8 cellular contexts compared by ENCODE assay signal in genomic region chr4:85747871-85748491, GRCh38.
A peak's percentile ranks its signal among the peaks of the same experiment; 100 is the strongest.
DNase-seq lines count a peak whose midpoint lies in the region; ATAC-seq and TF ChIP-seq lines count a peak whose summit lies in the region.

No MANE protein-coding gene starts in this region.

- H3K4me1 ChIP-seq in uterus, result no peaks in the 10 kb centered on the region

- DNase-seq in KBM-7 (peak; percentile 70), NOMO-1 treated with dmso at 0.1 percent for 144 hours (lab: John Stamatoyannopoulos, UW; ENCODE audit: unreplicated experiment) (peak; percentile 13), chondrocyte (ENCODE audit: low spot score) (no peak), left lobe of liver (ENCODE audit: low spot score) (no peak), uterus (peak in 1 of 2 donors; percentile 31)
- no peak for DNase-seq in stimulated activated naive CD4-positive, alpha-beta T cell (lab: John Stamatoyannopoulos, UW)

- in situ Hi-C loops in KBM-7 (cut with MboI; ENCODE audit: low pct_unique_long_range_greater_than_20kb, low sequenced_read_pairs), result no loop called here

- ATAC-seq in GM21825 (IDR thresholded peaks at IDR 0.05; ENCODE audit: unreplicated experiment) (peak; percentile 63), left lobe of liver (peak; percentile 96)

- H3K4me1 Mint-ChIP-seq in chondrocyte (ENCODE audit: low read depth), result peaks cover 42% of the 10 kb centered on the region

- no peaks in the 10 kb centered on the region for H3K27me3 ChIP-seq in uterus

- H3K36me3 ChIP-seq in uterus, result no peaks in the 10 kb centered on the region

- H3K27me3 Mint-ChIP-seq in chondrocyte (ENCODE audit: low read depth), result no peaks in the 10 kb centered on the region

- peak overlapping the region; percentile 71 for H3K27ac Mint-ChIP-seq in chondrocyte (ENCODE audit: unreplicated experiment)

- TF ChIP-seq CTCF in GM12801 (IDR thresholded peaks at IDR 0.05; ENCODE audit: extremely low read depth, insufficient read length) (peak; percentile 38), chondrocyte (IDR thresholded peaks at IDR 0.05) (peak; percentile 97), uterus (IDR thresholded peaks at IDR 0.05) (peak; percentile 70 to 78 (median 76))

- H3K27ac ChIP-seq in uterus, result no peak overlapping the region

- H3K9me3 Mint-ChIP-seq in chondrocyte (ENCODE audit: low read depth), result no peaks in the 10 kb centered on the region

- H3K4me3 Mint-ChIP-seq in chondrocyte (ENCODE audit: unreplicated experiment), result no peak overlapping the region

- intact Hi-C loops in uterus (cut with DNase I; ENCODE audit: low total_unique reads), result no loop called here

- TF ChIP-seq POLR2A in uterus (IDR thresholded peaks at IDR 0.05), result no peak

- H3K4me3 ChIP-seq in uterus, result no peak overlapping the region

- no peaks in the 10 kb centered on the region for H3K9me3 ChIP-seq in uterus

- no peaks in the 10 kb centered on the region for H3K36me3 Mint-ChIP-seq in chondrocyte (ENCODE audit: low read depth)

Comparison
In these comparisons a context has a peak if more than half of its experiments do, and no peak if none do; other contexts are left out.
1. CTCF ChIP-seq: peak in every context shown above with its lines; median percentile 97 in chondrocyte; 76 in uterus; 38 in GM12801.
2. DNase-seq: peak in KBM-7 (single experiment) and NOMO-1 treated with dmso at 0.1 percent for 144 hours (single experiment); none in chondrocyte (single experiment), left lobe of liver (single experiment) and stimulated activated naive CD4-positive, alpha-beta T cell (0 of 6).